ENCODE assay signal across 8 cellular contexts in genomic region chr7:28179081-28180030, GRCh38. TPM values are rescaled to one million over a fixed set of nuclear protein-coding genes. Genes with fewer than 3 reads are reported as not detected.
DNase-seq lines count a peak whose midpoint lies in the region; ATAC-seq and TF ChIP-seq lines count a peak whose summit lies in the region.

No MANE protein-coding gene starts in this region.

- intact Hi-C loops in PC-9 (cut with micrococcal nuclease; ENCODE audit: unreplicated experiment) = no loop called here
- intact Hi-C loops in activated T-helper 1 cell treated with anti-CD3 and anti-CD28 coated beads, Interleukin-12 subunit alpha, Interleukin-12 subunit beta, Interleukin-2, Interleukin-4 antibody, amounts not matched to agents 30 ng/mL and 10 ng/mL and 1 ng/mL, durations not matched to agents 14 hours and 24 hours and 36 hours (cut with micrococcal nuclease) = loop anchor here (1.0 to 10.0 kb wide), 4 partner anchors 27 to 1315 kb away; partner anchors contain the start of gene SKAP2

- H3K36me3 Mint-ChIP-seq in activated T-helper 1 cell treated with anti-CD3 and anti-CD28 coated beads, Interleukin-12 subunit alpha, Interleukin-12 subunit beta, Interleukin-2, Interleukin-4 antibody, amounts not matched to agents 30 ng/mL and 10 ng/mL and 1 ng/mL, durations not matched to agents 14 hours and 24 hours and 36 hours (ENCODE audit: low read depth) = no peaks in the 10 kb centered on the region
- no peaks in the 10 kb centered on the region for H3K36me3 Mint-ChIP-seq in nephron (ENCODE audit: low read depth)

- no peaks in the 10 kb centered on the region for H3K9me3 Mint-ChIP-seq in activated T-helper 1 cell treated with anti-CD3 and anti-CD28 coated beads, Interleukin-12 subunit alpha, Interleukin-12 subunit beta, Interleukin-2, Interleukin-4 antibody, amounts not matched to agents 30 ng/mL and 10 ng/mL and 1 ng/mL, durations not matched to agents 14 hours and 24 hours and 36 hours
- H3K9me3 Mint-ChIP-seq in nephron = no peaks in the 10 kb centered on the region
- H3K9me3 Mint-ChIP-seq in stimulated activated naive CD8-positive, alpha-beta T cell treated with anti-CD3 and anti-CD28 coated beads, Interleukin-15, amount 100 ng/mL, for 72 hours = no peaks in the 10 kb centered on the region

- BruUV-seq in PC-9 (replicated peaks; lab: Mats Ljungman, UMichigan) = no TSS peak

- H3K4me3 Mint-ChIP-seq in activated T-helper 1 cell treated with anti-CD3 and anti-CD28 coated beads, Interleukin-12 subunit alpha, Interleukin-12 subunit beta, Interleukin-2, Interleukin-4 antibody, amounts not matched to agents 30 ng/mL and 10 ng/mL and 1 ng/mL, durations not matched to agents 14 hours and 24 hours and 36 hours = peak overlapping the region; percentile 82
- peak overlapping the region; percentile 75 to 90 (median 88) for H3K4me3 Mint-ChIP-seq in nephron
- peak overlapping the region; percentile 66 to 70 for H3K4me3 Mint-ChIP-seq in stimulated activated naive CD8-positive, alpha-beta T cell treated with anti-CD3 and anti-CD28 coated beads, Interleukin-15, amount 100 ng/mL, for 72 hours

- H3K9me3 ChIP-seq in PC-9 (ENCODE audit: insufficient read depth, low read depth) = no peaks in the 10 kb centered on the region

- peak overlapping the region; percentile 62 for H3K27ac Mint-ChIP-seq in activated T-helper 1 cell treated with anti-CD3 and anti-CD28 coated beads, Interleukin-12 subunit alpha, Interleukin-12 subunit beta, Interleukin-2, Interleukin-4 antibody, amounts not matched to agents 30 ng/mL and 10 ng/mL and 1 ng/mL, durations not matched to agents 14 hours and 24 hours and 36 hours
- H3K27ac Mint-ChIP-seq in nephron = peak overlapping the region; percentile 35 to 65 (median 48)
- H3K27ac Mint-ChIP-seq in stimulated activated naive CD8-positive, alpha-beta T cell treated with anti-CD3 and anti-CD28 coated beads, Interleukin-15, amount 100 ng/mL, for 72 hours = no peak overlapping the region

- CTCF ChIA-PET in PC-9 (lab: Charles Lee) = no interaction called here

- H3K4me1 ChIP-seq in PC-9 (replicated peaks; ENCODE audit: insufficient read depth) = peaks cover 5% of the 10 kb centered on the region; the same call in 1 of the 2 replicates

- H4K20me1 ChIP-seq in PC-9 (ENCODE audit: insufficient read depth) = no peaks in the 10 kb centered on the region; the same call in 1 of the 2 replicates

- DNase-seq in AML-193 (lab: John Stamatoyannopoulos, UW) (peak; percentile 7 to 21), PC-9 (peak; percentile 46 to 62), fibroblast of pulmonary artery (ENCODE audit: low read depth) (peak; percentile 42)
- peak; percentile 57 for DNase-seq in activated T-helper 1 cell treated with anti-CD3 and anti-CD28 coated beads, Interleukin-12 subunit alpha, Interleukin-12 subunit beta, Interleukin-2, Interleukin-4 antibody, amounts not matched to agents 30 ng/mL and 10 ng/mL and 1 ng/mL, durations not matched to agents 14 hours and 24 hours and 36 hours (ENCODE audit: low spot score)
- DNase-seq in stimulated activated naive CD8-positive, alpha-beta T cell treated with anti-CD3 and anti-CD28 coated beads, Interleukin-15, amount 100 ng/mL, for 72 hours = peak; percentile 53 to 58

- H3K27ac ChIP-seq in PC-9 = no peak overlapping the region

- H3K27me3 ChIP-seq in PC-9 (ENCODE audit: insufficient read depth, low read depth) = no peaks in the 10 kb centered on the region

- H3K27me3 Mint-ChIP-seq in activated T-helper 1 cell treated with anti-CD3 and anti-CD28 coated beads, Interleukin-12 subunit alpha, Interleukin-12 subunit beta, Interleukin-2, Interleukin-4 antibody, amounts not matched to agents 30 ng/mL and 10 ng/mL and 1 ng/mL, durations not matched to agents 14 hours and 24 hours and 36 hours (ENCODE audit: insufficient read depth) = peaks cover 31% of the 10 kb centered on the region
- H3K27me3 Mint-ChIP-seq in nephron (ENCODE audit: low read depth) = peaks cover 21% of the 10 kb centered on the region
- peaks cover 7% of the 10 kb centered on the region for H3K27me3 Mint-ChIP-seq in stimulated activated naive CD8-positive, alpha-beta T cell treated with anti-CD3 and anti-CD28 coated beads, Interleukin-15, amount 100 ng/mL, for 72 hours

- peaks cover 24% of the 10 kb centered on the region for H3K4me1 Mint-ChIP-seq in activated T-helper 1 cell treated with anti-CD3 and anti-CD28 coated beads, Interleukin-12 subunit alpha, Interleukin-12 subunit beta, Interleukin-2, Interleukin-4 antibody, amounts not matched to agents 30 ng/mL and 10 ng/mL and 1 ng/mL, durations not matched to agents 14 hours and 24 hours and 36 hours (ENCODE audit: low read depth)
- H3K4me1 Mint-ChIP-seq in nephron = peaks cover 41% of the 10 kb centered on the region
- H3K4me1 Mint-ChIP-seq in stimulated activated naive CD8-positive, alpha-beta T cell treated with anti-CD3 and anti-CD28 coated beads, Interleukin-15, amount 100 ng/mL, for 72 hours = peaks cover 63% of the 10 kb centered on the region

- peaks cover 21% of the 10 kb centered on the region; the same call in 1 of the 2 replicates for H3F3A ChIP-seq in PC-9 (ENCODE audit: insufficient read depth, low read depth)

- POLR2A ChIA-PET in PC-9 (lab: Charles Lee; ENCODE audit: unreplicated experiment) = no interaction called here

- no peaks in the 10 kb centered on the region for H3K79me2 ChIP-seq in PC-9 (ENCODE audit: low read depth)

- TF ChIP-seq CTCF in PC-9 (conservative IDR thresholded peaks at IDR 0.05) (no peak), fibroblast of pulmonary artery (IDR thresholded peaks at IDR 0.05; ENCODE audit: low read length, missing control alignments) (no peak), nephron (IDR thresholded peaks at IDR 0.05; ENCODE audit: unreplicated experiment in 3 of 3) (no peak)

- ATAC-seq in GM19043 (IDR thresholded peaks at IDR 0.05; ENCODE audit: low read depth, unreplicated experiment) (peak; percentile 81), HG03354 (IDR thresholded peaks at IDR 0.05; ENCODE audit: poor library complexity, severe bottlenecking, unreplicated experiment) (peak; percentile 72)
- peak; percentile 70 for ATAC-seq in stimulated activated naive CD8-positive, alpha-beta T cell treated with anti-CD3 and anti-CD28 coated beads, Interleukin-15, amount 100 ng/mL, for 72 hours

- H3K36me3 ChIP-seq in PC-9 (ENCODE audit: low read depth) = no peaks in the 10 kb centered on the region

- no peaks in the 10 kb centered on the region for H3K9me2 ChIP-seq in PC-9 (ENCODE audit: insufficient read depth)

- peak overlapping the region; percentile 66 for H3K4me2 ChIP-seq in PC-9

- H3K4me3 ChIP-seq in PC-9 (peak overlapping the region; percentile 48; the same call in 1 of the 2 replicates), fibroblast of pulmonary artery (replicated peaks; ENCODE audit: low read depth, low read length) (peak overlapping the region; percentile 75)

- H2AFZ ChIP-seq in PC-9 = peak overlapping the region; percentile 12; the same call in 1 of the 2 replicates

RNA-seq across cellular contexts. Expression of gene JAZF1, which starts 1.2 kb away (rescaled TPM):
- 0.30 and 0.90 TPM in 2 replicates for total RNA-seq in PC-9 (2021)
- total RNA-seq in activated T-helper 1 cell treated with anti-CD3 and anti-CD28 coated beads, Interleukin-12 subunit alpha, Interleukin-12 subunit beta, Interleukin-2, Interleukin-4 antibody, amounts not matched to agents 30 ng/mL and 10 ng/mL and 1 ng/mL, durations not matched to agents 14 hours and 24 hours and 36 hours = 6.2 and 9.8 TPM in 2 replicates

Comparison
In these comparisons a context has a peak if more than half of its experiments do, and no peak if none do; other contexts are left out.
1. H3K27ac Mint-ChIP-seq: peak in activated T-helper 1 cell treated with anti-CD3 and anti-CD28 coated beads, Interleukin-12 subunit alpha, Interleukin-12 subunit beta, Interleukin-2, Interleukin-4 antibody, amounts not matched to agents 30 ng/mL and 10 ng/mL and 1 ng/mL, durations not matched to agents 14 hours and 24 hours and 36 hours (single experiment) and nephron (3 of 3); none in stimulated activated naive CD8-positive, alpha-beta T cell treated with anti-CD3 and anti-CD28 coated beads, Interleukin-15, amount 100 ng/mL, for 72 hours (0 of 2).
2. Peak in every context shown above with its lines, with median percentiles within 50 percentile points of each other: DNase-seq, ATAC-seq and H3K4me3 Mint-ChIP-seq.